ENCODE assay signal across 8 cellular contexts in genomic region chr12:8108808-8109398, GRCh38. TPM values are rescaled to one million over a fixed set of nuclear protein-coding genes. Genes with fewer than 3 reads are reported as not detected.
A peak's percentile ranks its signal among the peaks of the same experiment; 100 is the strongest.
DNase-seq lines count a peak whose midpoint lies in the region; ATAC-seq, FAIRE-seq and TF ChIP-seq lines count a peak whose summit lies in the region.

No MANE protein-coding gene starts in this region.

- no peak overlapping the region for H3K27ac Mint-ChIP-seq in nephron progenitor cell
- H3K27ac Mint-ChIP-seq in stimulated activated naive B cell treated with anti-CD40 and anti-IgM and Interleukin-4, amounts not matched to agents 10 μg/mL and 1 μg/mL and 100 μg/mL, for 72 hours: no peak overlapping the region

- H3K27me3 Mint-ChIP-seq in nephron progenitor cell (ENCODE audit: low read depth, poor library complexity): no peaks in the 10 kb centered on the region
- H3K27me3 Mint-ChIP-seq in stimulated activated naive B cell treated with anti-CD40 and anti-IgM and Interleukin-4, amounts not matched to agents 10 μg/mL and 1 μg/mL and 100 μg/mL, for 72 hours: no peaks in the 10 kb centered on the region

- no peak overlapping the region for H3K4me3 ChIP-seq in fibroblast of lung (replicated peaks in 1 of 4; ENCODE audit: control extremely low read depth in 1 of 4, insufficient read depth in 1 of 4, low read depth in 3 of 4, low read length in 4 of 4)

- peaks cover 38% of the 10 kb centered on the region for H3K36me3 Mint-ChIP-seq in nephron progenitor cell (ENCODE audit: low read depth)
- peaks cover 33 to 55% of the 10 kb centered on the region in 2 donors for H3K36me3 Mint-ChIP-seq in stimulated activated naive B cell treated with anti-CD40 and anti-IgM and Interleukin-4, amounts not matched to agents 10 μg/mL and 1 μg/mL and 100 μg/mL, for 72 hours

- H3K4me2 ChIP-seq in fibroblast of lung (ENCODE audit: extremely low read depth, insufficient read depth, low read length): no peak overlapping the region

- H3K4me1 Mint-ChIP-seq in nephron progenitor cell: no peaks in the 10 kb centered on the region
- peaks cover 0 to 6% of the 10 kb centered on the region in 2 donors for H3K4me1 Mint-ChIP-seq in stimulated activated naive B cell treated with anti-CD40 and anti-IgM and Interleukin-4, amounts not matched to agents 10 μg/mL and 1 μg/mL and 100 μg/mL, for 72 hours

- peak; percentile 76 for FAIRE-seq in RCC 7860 (lab: Jason Lieb, UNC)

- no peaks in the 10 kb centered on the region for H3K36me3 ChIP-seq in fibroblast of lung (ENCODE audit: control insufficient read depth, insufficient read depth, low read length)

- H3K4me1 ChIP-seq in fibroblast of lung (ENCODE audit: control insufficient read depth, extremely low read depth, insufficient read depth, low read length): no peaks in the 10 kb centered on the region

- no peaks in the 10 kb centered on the region for H3K79me2 ChIP-seq in fibroblast of lung (ENCODE audit: control insufficient read depth, insufficient read depth, low read length)

- DNase-seq in Daoy (ENCODE audit: low read depth) (peak; percentile 73), HUDEP-2 (lab: John Stamatoyannopoulos, UW; ENCODE audit: unreplicated experiment in 76 of 76) (peak in 64 of 76 experiments; percentile 5 to 76 (median 48)), RCC 7860 (ENCODE audit: low spot score) (peak; percentile 39), fibroblast of lung (ENCODE audit: low read depth in 2 of 2) (peak; percentile 57 to 86), nephron progenitor cell (peak; percentile 82), mesenteric fat pad (ENCODE audit: low spot score) (no peak)
- DNase-seq in activated T-cell treated with anti-CD3 and anti-CD28 coated beads, Interleukin-2, amount 50 U/mL, for 48 hours: peak; percentile 82 to 86
- peak; percentile 58 for DNase-seq in stimulated activated naive B cell treated with anti-CD40 and anti-IgM and Interleukin-4, amounts not matched to agents 10 μg/mL and 1 μg/mL and 100 μg/mL, for 72 hours

- TF ChIP-seq CTCF in fibroblast of lung (conservative IDR thresholded peaks at IDR 0.05 in 1 of 2, IDR thresholded peaks at IDR 0.05 in 1 of 2; ENCODE audit: low read depth in 1 of 2, low read length in 2 of 2) (peak; percentile 99 to 100), nephron progenitor cell (IDR thresholded peaks at IDR 0.05) (peak; percentile 98)

- H3K9me3 ChIP-seq in fibroblast of lung (ENCODE audit: control insufficient read depth, insufficient read depth, low read depth, low read length): no peaks in the 10 kb centered on the region

- H3K4me3 Mint-ChIP-seq in nephron progenitor cell: no peak overlapping the region
- H3K4me3 Mint-ChIP-seq in stimulated activated naive B cell treated with anti-CD40 and anti-IgM and Interleukin-4, amounts not matched to agents 10 μg/mL and 1 μg/mL and 100 μg/mL, for 72 hours: no peak overlapping the region

- H3K27ac ChIP-seq in fibroblast of lung (ENCODE audit: insufficient read depth, low read length): no peak overlapping the region

- no peaks in the 10 kb centered on the region for H4K20me1 ChIP-seq in fibroblast of lung (ENCODE audit: control insufficient read depth, extremely low read depth, insufficient read depth, low read length)

- no peaks in the 10 kb centered on the region for H3K27me3 ChIP-seq in fibroblast of lung (ENCODE audit: control insufficient read depth, insufficient read depth, low read length)

- peaks cover 34% of the 10 kb centered on the region for H3K9me3 Mint-ChIP-seq in nephron progenitor cell
- peaks cover 3 to 5% of the 10 kb centered on the region in 2 donors for H3K9me3 Mint-ChIP-seq in stimulated activated naive B cell treated with anti-CD40 and anti-IgM and Interleukin-4, amounts not matched to agents 10 μg/mL and 1 μg/mL and 100 μg/mL, for 72 hours

- H2AFZ ChIP-seq in fibroblast of lung (ENCODE audit: low read length): no peak overlapping the region

- peak; percentile 67 to 78 for ATAC-seq in stimulated activated naive B cell treated with anti-CD40 and anti-IgM and Interleukin-4, amounts not matched to agents 10 μg/mL and 1 μg/mL and 100 μg/mL, for 72 hours (replicated peaks)

- H3K9ac ChIP-seq in fibroblast of lung (ENCODE audit: insufficient read depth, low read length): no peak overlapping the region

RNA-seq across cellular contexts. Expression of gene CLEC4A, which starts 14.5 kb away (rescaled TPM):
- 0.42 TPM in 1 of 2 replicates, not detected in the other for total RNA-seq in Daoy (2014; rRNA removed; shearing (Covaris generic))
- total RNA-seq in fibroblast of lung (0.26 and 0.33 TPM in 2 replicates), mesenteric fat pad (3.5 TPM)
- polyA plus RNA-seq in fibroblast of lung: 0.26 and 0.61 TPM in 2 replicates
- 0.14 and 0.37 TPM in 2 replicates for polyA plus RNA-seq in fibroblast of lung (2012)
- polyA minus RNA-seq in fibroblast of lung (ENCODE audit: low replicate concordance): not detected in 2 replicates

RNA-seq across cellular contexts. Expression of gene NECAP1, which starts 26.8 kb away (rescaled TPM):
- total RNA-seq in Daoy (2014; rRNA removed; shearing (Covaris generic)): 39.2 and 44.4 TPM in 2 replicates
- total RNA-seq in fibroblast of lung (40.8 and 41.1 TPM in 2 replicates), mesenteric fat pad (23.6 TPM)
- polyA plus RNA-seq in fibroblast of lung: 31.0 and 37.9 TPM in 2 replicates
- 17.3 and 21.0 TPM in 2 replicates for polyA plus RNA-seq in fibroblast of lung (2012)
- polyA minus RNA-seq in fibroblast of lung (ENCODE audit: low replicate concordance): 23.0 and 25.8 TPM in 2 replicates

RNA-seq across cellular contexts. Expression of gene C3AR1, which starts 42.7 kb away (rescaled TPM):
- 0.40 and 0.57 TPM in 2 replicates for total RNA-seq in Daoy (2014; rRNA removed; shearing (Covaris generic))
- 0.17 TPM in 1 of 2 replicates, not detected in the other for total RNA-seq in fibroblast of lung
- 0.34 and 0.37 TPM in 2 replicates for polyA plus RNA-seq in fibroblast of lung
- polyA plus RNA-seq in fibroblast of lung (2012): 0.23 and 0.24 TPM in 2 replicates
- 22.9 TPM in 1 of 2 replicates, not detected in the other for polyA minus RNA-seq in fibroblast of lung (ENCODE audit: low replicate concordance)
- 53.1 TPM for total RNA-seq in mesenteric fat pad

RNA-seq across cellular contexts. Expression of gene ZNF705A, which starts 47.9 kb away (rescaled TPM):
- total RNA-seq in Daoy (2014; rRNA removed; shearing (Covaris generic)): not detected in 2 replicates
- not detected in 2 replicates for total RNA-seq in fibroblast of lung
- polyA plus RNA-seq in fibroblast of lung: not detected in 2 replicates
- polyA plus RNA-seq in fibroblast of lung (2012): not detected in 2 replicates
- polyA minus RNA-seq in fibroblast of lung (ENCODE audit: low replicate concordance): not detected in 2 replicates
- not detected for total RNA-seq in mesenteric fat pad

Comparison
In these comparisons a context has a peak if more than half of its experiments do, and no peak if none do; other contexts are left out.
1. RNA of gene C3AR1, which starts 42.7 kb away (total RNA-seq): 53.1 TPM in mesenteric fat pad (single experiment); 0.40 to 0.57 TPM in Daoy and 0.17 TPM in fibroblast of lung; every median in the first group is over 10 times any median in the second.